1 cellular context compared by ENCODE assay signal in genomic region chr10:86955501-86956194, GRCh38.
TF ChIP-seq lines count a peak whose summit lies in the region.

No MANE protein-coding gene starts in this region.

TF ChIP-seq in H1, 55 proteins besides CTCF, POLR2A, EP300 and RAD21:
- TF ChIP-seq EGR1 (IDR thresholded peaks at IDR 0.05; ENCODE audit: borderline replicate concordance, low read depth, low read length) = no peak
- TF ChIP-seq ZNF274 (IDR thresholded peaks at IDR 0.05; ENCODE audit: borderline replicate concordance, extremely low read depth, low read length) = no peak
- no peak for TF ChIP-seq GABPA (IDR thresholded peaks at IDR 0.05; ENCODE audit: borderline replicate concordance, insufficient read depth, low read length)
- no peak for TF ChIP-seq HDAC6 (IDR thresholded peaks at IDR 0.05; ENCODE audit: low read depth, low read length)
- TF ChIP-seq CBX5 (IDR thresholded peaks at IDR 0.05; ENCODE audit: low read depth, low read length) = no peak
- TF ChIP-seq MAFK (IDR thresholded peaks at IDR 0.05; ENCODE audit: low read depth, low read length) = no peak
- TF ChIP-seq KDM4A (IDR thresholded peaks at IDR 0.05; ENCODE audit: low read depth, low read length, severe bottlenecking) = no peak
- TF ChIP-seq RNF2 (IDR thresholded peaks at IDR 0.05; ENCODE audit: borderline replicate concordance, low read depth, low read length, missing control alignments, poor library complexity, severe bottlenecking) = no peak
- no peak for TF ChIP-seq TCF12 (IDR thresholded peaks at IDR 0.05; ENCODE audit: low read depth, low read length)
- no peak for TF ChIP-seq NRF1 (IDR thresholded peaks at IDR 0.05; ENCODE audit: low read depth, low read length)
- TF ChIP-seq BRCA1 (IDR thresholded peaks at IDR 0.05; ENCODE audit: low read depth, low read length) = no peak
- no peak for TF ChIP-seq PHF8 (conservative IDR thresholded peaks at IDR 0.05; ENCODE audit: low read depth, low read length)
- TF ChIP-seq RBBP5 (IDR thresholded peaks at IDR 0.05; ENCODE audit: borderline replicate concordance, low read depth, low read length) = no peak
- TF ChIP-seq SP1 (IDR thresholded peaks at IDR 0.05; ENCODE audit: low read depth, low read length) = no peak
- TF ChIP-seq SIRT6 (IDR thresholded peaks at IDR 0.05; ENCODE audit: low read length) = no peak
- TF ChIP-seq, protein P1, sequence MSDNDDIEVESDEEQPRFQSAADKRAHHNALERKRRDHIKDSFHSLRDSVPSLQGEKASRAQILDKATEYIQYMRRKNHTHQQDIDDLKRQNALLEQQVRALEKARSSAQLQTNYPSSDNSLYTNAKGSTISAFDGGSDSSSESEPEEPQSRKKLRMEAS (IDR thresholded peaks at IDR 0.05) = no peak
